Comparison of ENCODE assay signal across 13 cellular contexts in genomic region chr12:92034083-92034482, GRCh38.
DNase-seq lines count a peak whose midpoint lies in the region; ATAC-seq and TF ChIP-seq lines count a peak whose summit lies in the region.
"Had no signal": no experiment of that assay in that cellular context is flagged by ENCODE, and none has a peak within 500 bp of the region (broad histone marks: within the 10 kb centered on the region; RNA-seq: fewer than 3 reads in every experiment).

No MANE protein-coding gene starts in this region.

- H3K9me3 ChIP-seq in Peyer's patch (no peaks in the 10 kb centered on the region), hepatocyte (ENCODE audit: low read depth) (no peaks in the 10 kb centered on the region), stomach (no peaks in the 10 kb centered on the region)

- TF ChIP-seq POLR2A in Peyer's patch (IDR thresholded peaks at IDR 0.05) (no peak), stomach (IDR thresholded peaks at IDR 0.05) (no peak)

- no peak for TF ChIP-seq EP300 in stomach (IDR thresholded peaks at IDR 0.05)

- 79% methylated on average over 2 of the region's 2 CpGs for WGBS in hepatocyte (ENCODE audit: low lambda C conversion rate, missing lambda C conversion rate)
- WGBS in stomach, 5 donors, result 32 to 62% (median 50%) methylated on average over 2 of the region's 2 CpGs

- H3K4me2 ChIP-seq in hepatocyte, result no peak overlapping the region

- no peaks in the 10 kb centered on the region for H4K20me1 ChIP-seq in hepatocyte (ENCODE audit: insufficient read depth, poor library complexity, severe bottlenecking)

- CTCF ChIA-PET in activated CD8-positive, alpha-beta T cell treated with anti-CD3 and anti-CD28 coated beads for 36 hours (lab: Charles Lee), result interaction anchor here (2.0 kb wide), 1 partner anchor 8 kb away, joined by 9 read pairs; no protein-coding TSS in a partner anchor
- CTCF ChIA-PET in activated CD8-positive, alpha-beta T cell treated with anti-CD3 and anti-CD28 coated beads, Interleukin-2, amount 10 ng/mL, durations not matched to agents 7 days and 5 days (lab: Charles Lee), result interaction anchor here (1.0 to 2.9 kb wide), 7 partner anchors 8 to 164 kb away, joined by 3 to 12 read pairs (median 3); no protein-coding TSS in a partner anchor

- POLR2A ChIA-PET in activated CD8-positive, alpha-beta T cell treated with anti-CD3 and anti-CD28 coated beads for 36 hours (lab: Charles Lee), result interaction anchor here (1.2 kb wide), 1 partner anchor 111 kb away, joined by 4 read pairs; no protein-coding TSS in a partner anchor
- POLR2A ChIA-PET in activated CD8-positive, alpha-beta T cell treated with anti-CD3 and anti-CD28 coated beads, Interleukin-2, amount 10 ng/mL, durations not matched to agents 7 days and 5 days (lab: Charles Lee), result interaction anchor here (1.7 kb wide), 1 partner anchor 111 kb away, joined by 11 read pairs; the partner anchor contains the start of gene BTG1

- H3K36me3 Mint-ChIP-seq in activated CD8-positive, alpha-beta T cell treated with anti-CD3 and anti-CD28 coated beads for 36 hours (ENCODE audit: low read depth), result peaks cover 8% of the 10 kb centered on the region
- H3K36me3 Mint-ChIP-seq in activated CD8-positive, alpha-beta T cell treated with anti-CD3 and anti-CD28 coated beads, Interleukin-2, amount 10 ng/mL, durations not matched to agents 7 days and 5 days (ENCODE audit: low read depth), result peaks cover 28% of the 10 kb centered on the region
- H3K36me3 Mint-ChIP-seq in osteocyte (ENCODE audit: unreplicated experiment), result no peaks in the 10 kb centered on the region

- no peaks in the 10 kb centered on the region for H3K79me2 ChIP-seq in hepatocyte

- peaks cover 85% of the 10 kb centered on the region for H3K4me1 Mint-ChIP-seq in activated CD8-positive, alpha-beta T cell treated with anti-CD3 and anti-CD28 coated beads for 36 hours (ENCODE audit: low read depth)
- H3K4me1 Mint-ChIP-seq in activated CD8-positive, alpha-beta T cell treated with anti-CD3 and anti-CD28 coated beads, Interleukin-2, amount 10 ng/mL, durations not matched to agents 7 days and 5 days (ENCODE audit: low read depth), result peaks cover 89% of the 10 kb centered on the region
- H3K4me1 Mint-ChIP-seq in osteocyte (ENCODE audit: unreplicated experiment), result peaks cover 47% of the 10 kb centered on the region

- H2AFZ ChIP-seq in hepatocyte, result no peak overlapping the region

- H3K4me3 Mint-ChIP-seq in activated CD8-positive, alpha-beta T cell treated with anti-CD3 and anti-CD28 coated beads for 36 hours, result peak overlapping the region; percentile 82
- no peak overlapping the region for H3K4me3 Mint-ChIP-seq in activated CD8-positive, alpha-beta T cell treated with anti-CD3 and anti-CD28 coated beads, Interleukin-2, amount 10 ng/mL, durations not matched to agents 7 days and 5 days
- H3K4me3 Mint-ChIP-seq in osteocyte (ENCODE audit: unreplicated experiment), result no peak overlapping the region

- peak overlapping the region in 3 of 4 donors; percentile 61 to 76 (median 76) for H3K27ac ChIP-seq in Peyer's patch
- H3K27ac ChIP-seq in hepatocyte, result peak overlapping the region; percentile 33
- peak overlapping the region; percentile 23 to 86 (median 77) for H3K27ac ChIP-seq in stomach

- no peak for ATAC-seq in activated CD8-positive, alpha-beta T cell treated with anti-CD3 and anti-CD28 coated beads for 36 hours
- ATAC-seq in activated CD8-positive, alpha-beta T cell treated with anti-CD3 and anti-CD28 coated beads, Interleukin-2, amount 10 ng/mL, durations not matched to agents 7 days and 5 days, result no peak

- in situ Hi-C loops in ACHN (cut with HindIII; ENCODE audit: low pct_ligation_motif_present, low pct_unique_long_range_greater_than_20kb, low sequenced_read_pairs), result no loop called here

- no peaks in the 10 kb centered on the region for H3K27me3 Mint-ChIP-seq in activated CD8-positive, alpha-beta T cell treated with anti-CD3 and anti-CD28 coated beads for 36 hours
- H3K27me3 Mint-ChIP-seq in activated CD8-positive, alpha-beta T cell treated with anti-CD3 and anti-CD28 coated beads, Interleukin-2, amount 10 ng/mL, durations not matched to agents 7 days and 5 days (ENCODE audit: low read depth), result no peaks in the 10 kb centered on the region
- H3K27me3 Mint-ChIP-seq in osteocyte (ENCODE audit: unreplicated experiment), result no peaks in the 10 kb centered on the region
- H3K27me3 Mint-ChIP-seq: stimulated activated naive B cell treated with anti-CD40 and anti-IgM and Interleukin-4, amounts not matched to agents 10 μg/mL and 1 μg/mL and 100 μg/mL, for 72 hours had no signal

- H3K36me3 ChIP-seq in Peyer's patch (no peaks in the 10 kb centered on the region), hepatocyte (replicated peaks; ENCODE audit: insufficient read depth, low read depth) (no peaks in the 10 kb centered on the region), stomach (no peaks in the 10 kb centered on the region)

- DNase-seq in activated CD8-positive, alpha-beta T cell treated with anti-CD3 and anti-CD28 coated beads for 36 hours, result no peak
- DNase-seq in activated CD8-positive, alpha-beta T cell treated with anti-CD3 and anti-CD28 coated beads, Interleukin-2, amount 10 ng/mL, durations not matched to agents 7 days and 5 days, result no peak
- DNase-seq in Peyer's patch, result no peak
- DNase-seq in hepatocyte (ENCODE audit: low spot score), result no peak
- DNase-seq in stomach, result no peak
- no peak for DNase-seq in ACHN
- DNase-seq in osteocyte (ENCODE audit: extremely low spot score, unreplicated experiment), result no peak
- no peak for DNase-seq in NCI-H1092 treated with DMSO at 0.1 percent for 48 hours (lab: John Stamatoyannopoulos, UW)
- DNase-seq: cortex of kidney; H7; stimulated activated naive B cell treated with anti-CD40 and anti-IgM and Interleukin-4, amounts not matched to agents 10 μg/mL and 1 μg/mL and 100 μg/mL, for 72 hours had no signal

- H3K9me2 ChIP-seq in hepatocyte (replicated peaks; ENCODE audit: insufficient read depth), result no peaks in the 10 kb centered on the region

- H3K4me3 ChIP-seq in Peyer's patch (no peak overlapping the region), hepatocyte (no peak overlapping the region), stomach (no peak overlapping the region)
- H3K4me3 ChIP-seq: K562 had no signal

- H3K27ac Mint-ChIP-seq in activated CD8-positive, alpha-beta T cell treated with anti-CD3 and anti-CD28 coated beads for 36 hours, result no peak overlapping the region
- no peak overlapping the region for H3K27ac Mint-ChIP-seq in activated CD8-positive, alpha-beta T cell treated with anti-CD3 and anti-CD28 coated beads, Interleukin-2, amount 10 ng/mL, durations not matched to agents 7 days and 5 days
- H3K27ac Mint-ChIP-seq in osteocyte (ENCODE audit: unreplicated experiment), result no peak overlapping the region

- TF ChIP-seq CTCF in activated CD8-positive, alpha-beta T cell treated with anti-CD3 and anti-CD28 coated beads for 36 hours (IDR thresholded peaks at IDR 0.05), result no peak
- TF ChIP-seq CTCF in Peyer's patch (IDR thresholded peaks at IDR 0.05) (no peak), hepatocyte (IDR thresholded peaks at IDR 0.05; ENCODE audit: poor library complexity) (no peak), stomach (IDR thresholded peaks at IDR 0.05) (no peak), osteocyte (IDR thresholded peaks at IDR 0.05) (no peak)

- no peaks in the 10 kb centered on the region for H3K27me3 ChIP-seq in Peyer's patch
- H3K27me3 ChIP-seq in hepatocyte, result no peaks in the 10 kb centered on the region
- no peaks in the 10 kb centered on the region for H3K27me3 ChIP-seq in stomach

- intact Hi-C loops in activated CD8-positive, alpha-beta T cell treated with anti-CD3 and anti-CD28 coated beads for 36 hours (cut with micrococcal nuclease), result no loop called here
- intact Hi-C loops in stomach (cut with DNase I; ENCODE audit: low total_unique reads), result no loop called here

- H3K9me3 Mint-ChIP-seq in activated CD8-positive, alpha-beta T cell treated with anti-CD3 and anti-CD28 coated beads for 36 hours, result peaks cover 7% of the 10 kb centered on the region
- peaks cover 6% of the 10 kb centered on the region for H3K9me3 Mint-ChIP-seq in activated CD8-positive, alpha-beta T cell treated with anti-CD3 and anti-CD28 coated beads, Interleukin-2, amount 10 ng/mL, durations not matched to agents 7 days and 5 days (ENCODE audit: insufficient read depth)
- H3K9me3 Mint-ChIP-seq in osteocyte (ENCODE audit: unreplicated experiment), result no peaks in the 10 kb centered on the region
- H3K9me3 Mint-ChIP-seq: neural crest cell had no signal

- peaks cover 0 to 25% (median 14%) of the 10 kb centered on the region in 4 donors for H3K4me1 ChIP-seq in Peyer's patch
- H3K4me1 ChIP-seq in hepatocyte (ENCODE audit: insufficient read depth), result peaks cover 26% of the 10 kb centered on the region
- H3K4me1 ChIP-seq in stomach, result peaks cover 10 to 72% (median 52%) of the 10 kb centered on the region in 4 donors
